Comparison of ENCODE assay signal across 15 cellular contexts in the genomic region with DNA sequence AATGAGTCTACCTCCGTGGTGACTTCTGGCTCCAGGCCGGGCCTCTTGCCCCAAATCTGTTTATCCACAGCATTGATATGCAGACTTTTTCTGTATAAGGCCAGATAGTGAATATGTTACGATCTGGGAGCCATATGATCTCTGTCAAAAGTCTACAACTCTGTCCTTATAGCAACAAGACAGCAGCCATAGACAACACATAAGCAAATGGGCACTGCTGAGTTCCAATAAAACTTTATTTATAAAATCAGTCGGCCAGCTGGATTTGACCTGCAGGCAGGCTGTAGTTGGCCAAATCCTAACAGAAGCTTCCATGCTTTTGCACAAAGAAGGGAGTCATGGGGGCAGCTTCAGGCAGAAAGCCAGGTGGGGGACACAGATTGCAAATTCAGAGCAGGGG. TPM values are rescaled to one million over a fixed set of nuclear protein-coding genes. Genes with fewer than 3 reads are reported as not detected.
"Had no signal": no experiment of that assay in that cellular context is flagged by ENCODE, and none has a peak within 500 bp of the region (broad histone marks: within the 10 kb centered on the region; RNA-seq: fewer than 3 reads in every experiment).

No MANE protein-coding gene starts in this region.

- H3K4me3 ChIP-seq: gastrocnemius medialis, lower lobe of right lung, pancreas, suprapubic skin, vagina had no signal

- H3K4me1 Mint-ChIP-seq: naive thymus-derived CD8-positive, alpha-beta T cell had no signal

- H3K36me3 Mint-ChIP-seq: naive thymus-derived CD8-positive, alpha-beta T cell had no signal

- H3K27me3 ChIP-seq: dorsolateral prefrontal cortex, gastrocnemius medialis, pancreas, suprapubic skin, vagina had no signal

- ATAC-seq: gastrocnemius medialis; naive thymus-derived CD8-positive, alpha-beta T cell had no signal

- DNase-seq: cortex of kidney; effector CD4-positive, alpha-beta T cell; gastrocnemius medialis; left ventricle myocardium superior; lower lobe of right lung; naive thymus-derived CD8-positive, alpha-beta T cell; pancreas; small intestine; stimulated activated naive CD4-positive, alpha-beta T cell had no signal

- H3K9me3 Mint-ChIP-seq: naive thymus-derived CD8-positive, alpha-beta T cell; nephron progenitor cell; stimulated activated naive CD8-positive, alpha-beta T cell treated with anti-CD3 and anti-CD28 coated beads, Interleukin-15, amount 100 ng/mL, for 72 hours had no signal

- H3K27ac ChIP-seq: dorsolateral prefrontal cortex, gastrocnemius medialis, lower lobe of right lung, pancreas, suprapubic skin, vagina had no signal

- H3K36me3 ChIP-seq: gastrocnemius medialis, pancreas, suprapubic skin, vagina had no signal

- H3K9me3 ChIP-seq: gastrocnemius medialis, lower lobe of right lung, pancreas, suprapubic skin, vagina had no signal

- H3K27ac Mint-ChIP-seq: naive thymus-derived CD8-positive, alpha-beta T cell had no signal

- FAIRE-seq: keratinocyte, pancreas, small intestine had no signal

- H3K4me1 ChIP-seq: gastrocnemius medialis, lower lobe of right lung, suprapubic skin, vagina had no signal

- H3K4me3 Mint-ChIP-seq: naive thymus-derived CD8-positive, alpha-beta T cell had no signal

RNA-seq across cellular contexts. Expression of gene TMEM51, which starts 42.0 kb away (rescaled TPM):
- total RNA-seq: naive thymus-derived CD8-positive, alpha-beta T cell had no signal
- polyA plus RNA-seq: naive thymus-derived CD8-positive, alpha-beta T cell had no signal
